Comparison of ENCODE assay signal across 13 cellular contexts in the genomic region with DNA sequence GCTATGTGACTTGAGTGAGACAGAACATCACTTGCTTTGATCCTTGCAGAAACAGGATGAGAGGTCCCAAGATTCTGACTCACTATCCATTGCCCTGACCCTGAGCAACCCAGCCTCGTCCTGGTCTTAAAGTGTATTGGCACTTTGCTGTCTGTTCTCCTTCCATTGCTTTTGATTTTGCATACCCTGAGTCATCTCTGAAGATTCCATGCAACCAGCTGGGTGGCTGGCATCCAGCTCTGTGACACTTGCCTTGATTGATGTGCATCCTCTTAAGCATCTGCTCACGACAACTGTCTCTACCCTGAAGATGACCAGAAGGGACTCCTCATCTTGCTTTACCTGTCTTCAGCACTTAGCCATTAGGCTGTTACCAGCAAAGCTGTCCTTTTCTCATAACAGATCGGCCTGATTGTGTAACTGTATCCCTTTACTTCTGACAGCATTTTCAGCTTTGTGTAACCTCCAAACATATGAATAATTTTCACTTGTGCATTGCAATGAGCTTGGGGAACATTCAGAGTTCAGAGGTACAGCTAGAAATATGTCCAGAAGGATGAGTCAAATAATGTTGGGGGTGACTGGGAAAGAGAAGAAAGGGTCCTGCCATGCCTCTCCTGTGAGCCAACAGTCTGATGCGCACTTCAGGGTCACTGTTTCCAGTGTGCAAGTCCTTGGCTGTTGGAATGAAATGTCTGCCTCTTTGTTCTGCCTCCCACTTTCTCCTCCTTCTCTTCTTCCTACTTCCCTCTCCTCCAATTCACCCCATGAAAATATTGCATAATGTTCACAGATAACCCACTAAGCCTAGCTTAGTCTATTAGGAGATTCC.
DNase-seq lines count a peak whose midpoint lies in the region; ATAC-seq and TF ChIP-seq lines count a peak whose summit lies in the region.
"Had no signal": no experiment of that assay in that cellular context is flagged by ENCODE, and none has a peak within 500 bp of the region (broad histone marks: within the 10 kb centered on the region; RNA-seq: fewer than 3 reads in every experiment).

No MANE protein-coding gene starts in this region.

- H3K4me1 Mint-ChIP-seq in nephron, result peaks cover 10% of the 10 kb centered on the region
- no peaks in the 10 kb centered on the region for H3K4me1 Mint-ChIP-seq in CD8-positive, alpha-beta T cell (ENCODE audit: low read depth)

- DNase-seq in AG10803 (ENCODE audit: low read depth) (peak; percentile 89), MG63 (peak; percentile 61), epithelial cell of proximal tubule (ENCODE audit: low read depth) (peak; percentile 82), mesenteric fat pad (ENCODE audit: low spot score) (no peak), HT-29 (ENCODE audit: low spot score) (no peak)
- no peak for DNase-seq in CD8-positive, alpha-beta T cell
- DNase-seq: CD4-positive, alpha-beta T cell; NCI-H1436 treated with DMSO at 0.1 percent for 48 hours; stimulated activated CD4-positive, alpha-beta T cell treated with anti-CD3 and anti-CD28 coated beads, Interleukin-4, amount 100 ng/mL, for 24 hours had no signal

- intact Hi-C loops in CD8-positive, alpha-beta T cell (cut with DNase I, micrococcal nuclease), result no loop called here

- H3K27ac ChIP-seq in CD8-positive, alpha-beta T cell (ENCODE audit: low read depth, low read length), result no peak overlapping the region
- H3K27ac ChIP-seq: parathyroid adenoma had no signal

- no peaks in the 10 kb centered on the region for H3K36me3 ChIP-seq in MG63
- no peaks in the 10 kb centered on the region for H3K36me3 ChIP-seq in CD8-positive, alpha-beta T cell (ENCODE audit: insufficient read depth, low read length)

- H3K36me3 Mint-ChIP-seq in nephron (ENCODE audit: low read depth), result no peaks in the 10 kb centered on the region
- H3K36me3 Mint-ChIP-seq in CD8-positive, alpha-beta T cell, result no peaks in the 10 kb centered on the region

- no peak for ATAC-seq in GM21529 (IDR thresholded peaks at IDR 0.05; ENCODE audit: unreplicated experiment)
- ATAC-seq in CD8-positive, alpha-beta T cell, result no peak
- ATAC-seq: left lobe of liver had no signal

- peak overlapping the region in 2 of 3 experiments; percentile 4 to 42 for H3K27ac Mint-ChIP-seq in nephron
- no peak overlapping the region for H3K27ac Mint-ChIP-seq in CD8-positive, alpha-beta T cell
- H3K27ac Mint-ChIP-seq: CD4-positive, alpha-beta T cell had no signal

- H3K9me3 Mint-ChIP-seq in nephron, result peaks cover 6% of the 10 kb centered on the region
- peaks cover 4% of the 10 kb centered on the region for H3K9me3 Mint-ChIP-seq in CD8-positive, alpha-beta T cell

- no peaks in the 10 kb centered on the region for H3K4me1 ChIP-seq in CD8-positive, alpha-beta T cell (ENCODE audit: insufficient read depth, low read length)
- H3K4me1 ChIP-seq: parathyroid adenoma had no signal

- no peak overlapping the region for H3K4me3 ChIP-seq in AG10803 (ENCODE audit: low read length)
- no peak overlapping the region for H3K4me3 ChIP-seq in MG63
- no peak overlapping the region for H3K4me3 ChIP-seq in epithelial cell of proximal tubule (ENCODE audit: low read depth, low read length)
- no peak overlapping the region for H3K4me3 ChIP-seq in CD8-positive, alpha-beta T cell (ENCODE audit: low read depth, low read length)

- no peaks in the 10 kb centered on the region for H3K9me3 ChIP-seq in MG63
- no peaks in the 10 kb centered on the region for H3K9me3 ChIP-seq in CD8-positive, alpha-beta T cell (ENCODE audit: low read length)

- CTCF ChIA-PET in CD8-positive, alpha-beta T cell (lab: Charles Lee), result no interaction called here

- no peak for TF ChIP-seq CTCF in AG10803 (conservative IDR thresholded peaks at IDR 0.05; ENCODE audit: low read length)
- TF ChIP-seq CTCF in epithelial cell of proximal tubule (conservative IDR thresholded peaks at IDR 0.05; ENCODE audit: low read depth, low read length), result no peak
- no peak for TF ChIP-seq CTCF in nephron (IDR thresholded peaks at IDR 0.05; ENCODE audit: unreplicated experiment in 3 of 3)
- TF ChIP-seq CTCF in CD8-positive, alpha-beta T cell (IDR thresholded peaks at IDR 0.05), result no peak

- POLR2A ChIA-PET in CD8-positive, alpha-beta T cell (lab: Charles Lee), result no interaction called here

- no peaks in the 10 kb centered on the region for H3K27me3 ChIP-seq in MG63
- H3K27me3 ChIP-seq in CD8-positive, alpha-beta T cell (ENCODE audit: insufficient read depth, low read length), result no peaks in the 10 kb centered on the region

- peaks cover 8% of the 10 kb centered on the region for H3K27me3 Mint-ChIP-seq in nephron (ENCODE audit: low read depth)
- peaks cover 17% of the 10 kb centered on the region for H3K27me3 Mint-ChIP-seq in CD8-positive, alpha-beta T cell (ENCODE audit: low read depth)

- H3K4me3 Mint-ChIP-seq in nephron, result no peak overlapping the region
- H3K4me3 Mint-ChIP-seq in CD8-positive, alpha-beta T cell, result no peak overlapping the region
- H3K4me3 Mint-ChIP-seq: CD4-positive, alpha-beta T cell had no signal

Comparison
In these comparisons a context has a peak if more than half of its experiments do, and no peak if none do; other contexts are left out.
1. DNase-seq: peak in AG10803 (single experiment), MG63 (single experiment) and epithelial cell of proximal tubule (single experiment); none in mesenteric fat pad (single experiment), CD8-positive, alpha-beta T cell (0 of 7) and HT-29 (single experiment).